Comparison of ENCODE assay signal across 12 cellular contexts in genomic region chr16:11674001-11674817, GRCh38. TPM values are rescaled to one million over a fixed set of nuclear protein-coding genes. Genes with fewer than 3 reads are reported as not detected.
DNase-seq lines count a peak whose midpoint lies in the region; ATAC-seq, FAIRE-seq and TF ChIP-seq lines count a peak whose summit lies in the region.
"Had no signal": no experiment of that assay in that cellular context is flagged by ENCODE, and none has a peak within 500 bp of the region (broad histone marks: within the 10 kb centered on the region; RNA-seq: fewer than 3 reads in every experiment).

No MANE protein-coding gene starts in this region.

- H3K9me3 Mint-ChIP-seq in MCF 10A (ENCODE audit: unreplicated experiment) (no peaks in the 10 kb centered on the region), osteocyte (ENCODE audit: unreplicated experiment) (no peaks in the 10 kb centered on the region)

- H3K36me3 ChIP-seq in breast epithelium: no peaks in the 10 kb centered on the region
- peaks cover 0 to 19% of the 10 kb centered on the region in 2 donors for H3K36me3 ChIP-seq in kidney (ENCODE audit: control insufficient read depth in 1 of 2, insufficient read depth in 2 of 2, low read length in 2 of 2)
- peaks cover 0 to 24% (median 2%) of the 10 kb centered on the region in 3 donors for H3K36me3 ChIP-seq in tibial nerve

- H3K4me3 Mint-ChIP-seq in MCF 10A (ENCODE audit: unreplicated experiment) (no peak overlapping the region), T-helper 17 cell (peak overlapping the region; percentile 52), osteocyte (ENCODE audit: unreplicated experiment) (no peak overlapping the region)

- H3K9ac ChIP-seq in kidney (ENCODE audit: low read length in 2 of 2): no peak overlapping the region

- H3K4me1 Mint-ChIP-seq in MCF 10A (ENCODE audit: insufficient read depth, unreplicated experiment) (peaks cover 28% of the 10 kb centered on the region), T-helper 17 cell (peaks cover 54% of the 10 kb centered on the region), osteocyte (ENCODE audit: unreplicated experiment) (peaks cover 36% of the 10 kb centered on the region)

- CTCF ChIA-PET in MCF 10A (lab: Yijun Ruan, JAX): interaction anchor here (0.5 to 2.2 kb wide), 3 partner anchors 32 to 46 kb away, joined by 3 to 7 read pairs (median 5); no protein-coding TSS in a partner anchor

- TF ChIP-seq CTCF in breast epithelium (IDR thresholded peaks at IDR 0.05): no peak
- no peak for TF ChIP-seq CTCF in MCF 10A (IDR thresholded peaks at IDR 0.05; ENCODE audit: unreplicated experiment)
- TF ChIP-seq CTCF in kidney (IDR thresholded peaks at IDR 0.05; ENCODE audit: borderline replicate concordance, extremely low read depth, insufficient read depth): no peak
- TF ChIP-seq CTCF in tibial nerve (IDR thresholded peaks at IDR 0.05): no peak
- TF ChIP-seq CTCF in osteocyte (IDR thresholded peaks at IDR 0.05): no peak

- no peak for TF ChIP-seq POLR2A in breast epithelium (IDR thresholded peaks at IDR 0.05)
- no peak for TF ChIP-seq POLR2A in tibial nerve (IDR thresholded peaks at IDR 0.05)

- BruUV-seq in MCF 10A (replicated peaks; lab: Mats Ljungman, UMichigan): no TSS peak

- intact Hi-C loops in breast epithelium (cut with DNase I; ENCODE audit: low total_unique reads): no loop called here
- intact Hi-C loops in MCF 10A (cut with micrococcal nuclease): no loop called here
- intact Hi-C loops in kidney (cut with DNase I): no loop called here

- no peak for ATAC-seq in T-helper 17 cell

- WGBS in tibial nerve, 2 donors: 74 to 77% methylated on average over 24 to 25 of the region's 25 CpGs

- H3K27me3 Mint-ChIP-seq in MCF 10A (ENCODE audit: insufficient read depth, unreplicated experiment): no peaks in the 10 kb centered on the region
- H3K27me3 Mint-ChIP-seq in T-helper 17 cell: no peaks in the 10 kb centered on the region
- no peaks in the 10 kb centered on the region for H3K27me3 Mint-ChIP-seq in osteocyte (ENCODE audit: unreplicated experiment)

- TF ChIP-seq EP300 in tibial nerve (IDR thresholded peaks at IDR 0.05): no peak

- H3K9me3 ChIP-seq in breast epithelium (no peaks in the 10 kb centered on the region), T-helper 17 cell (ENCODE audit: control insufficient read depth, low read length, poor library complexity, severe bottlenecking) (no peaks in the 10 kb centered on the region), kidney (ENCODE audit: control insufficient read depth in 1 of 2, low read length in 2 of 2) (no peaks in the 10 kb centered on the region), tibial nerve (no peaks in the 10 kb centered on the region)
- H3K9me3 ChIP-seq: BE2C had no signal

- H3K4me1 ChIP-seq in breast epithelium (peaks cover 11 to 23% of the 10 kb centered on the region in 2 donors), kidney (ENCODE audit: control insufficient read depth in 1 of 2, insufficient read depth in 1 of 2, low read depth in 1 of 2, low read length in 2 of 2) (peaks cover 23 to 60% of the 10 kb centered on the region in 2 donors), tibial nerve (peaks cover 0 to 91% (median 57%) of the 10 kb centered on the region in 4 donors)
- H3K4me1 ChIP-seq: BE2C had no signal

- H3K36me3 Mint-ChIP-seq in MCF 10A (ENCODE audit: insufficient read depth, unreplicated experiment) (peaks cover 24% of the 10 kb centered on the region), T-helper 17 cell (ENCODE audit: low read depth) (no peaks in the 10 kb centered on the region), osteocyte (ENCODE audit: unreplicated experiment) (peaks cover 15% of the 10 kb centered on the region)

- H3K27ac Mint-ChIP-seq in MCF 10A (ENCODE audit: low read depth, unreplicated experiment): no peak overlapping the region
- H3K27ac Mint-ChIP-seq in T-helper 17 cell: peak overlapping the region; percentile 89
- no peak overlapping the region for H3K27ac Mint-ChIP-seq in osteocyte (ENCODE audit: unreplicated experiment)

- POLR2A ChIA-PET in MCF 10A (lab: Yijun Ruan, JAX): interaction anchor here (1.8 kb wide), 1 partner anchor 15 kb away, joined by 14 read pairs; no protein-coding TSS in a partner anchor

- DNase-seq in breast epithelium (ENCODE audit: low spot score in 2 of 2): no peak
- DNase-seq in MCF 10A (ENCODE audit: unreplicated experiment): no peak
- DNase-seq in T-helper 17 cell: no peak
- DNase-seq in kidney: peak; percentile 72
- no peak for DNase-seq in tibial nerve (ENCODE audit: low spot score in 2 of 2)
- no peak for DNase-seq in NCI-H345 (lab: John Stamatoyannopoulos, UW)
- DNase-seq in germinal center (ENCODE audit: low spot score): no peak
- DNase-seq in osteocyte (ENCODE audit: extremely low spot score, unreplicated experiment): no peak
- DNase-seq: activated CD4-positive, alpha-beta T cell treated with anti-CD3 and anti-CD28 coated beads for 1 hour; BE2C; NCI-H187 treated with DMSO at 0.1 percent for 48 hours; stimulated activated CD4-positive, alpha-beta T cell treated with anti-CD3 and anti-CD28 coated beads, Interleukin-4, amount 100 ng/mL, for 4 hours had no signal

- H3K27me3 ChIP-seq in breast epithelium: no peaks in the 10 kb centered on the region
- H3K27me3 ChIP-seq in tibial nerve: no peaks in the 10 kb centered on the region
- H3K27me3 ChIP-seq: BE2C had no signal

- H3K27ac ChIP-seq in breast epithelium (peak overlapping the region; percentile 61 to 78), kidney (ENCODE audit: low read depth in 2 of 2, low read length in 2 of 2) (peak overlapping the region; percentile 33 to 71), tibial nerve (peak overlapping the region in 3 of 4 donors; percentile 50 to 95 (median 53))

- no peak for FAIRE-seq in kidney (lab: Jason Lieb, UNC)

- H3K4me3 ChIP-seq in breast epithelium: no peak overlapping the region
- H3K4me3 ChIP-seq in kidney (ENCODE audit: low read length in 2 of 2): no peak overlapping the region
- no peak overlapping the region for H3K4me3 ChIP-seq in tibial nerve

RNA-seq across cellular contexts. Expression of gene SNN, which starts 6.0 kb away (rescaled TPM):
- total RNA-seq in breast epithelium (10 to 100 TPM; 16.4 to 68.3 (median 18.7) TPM), MCF 10A (2022) (1.9 and 5.8 TPM in 2 replicates), T-helper 17 cell (10 to 100 TPM; 27.8 to 89.7 TPM), kidney (21.9 TPM), tibial nerve (10 to 100 TPM; 24.3 to 30.6 (median 27.0) TPM), osteocyte (23.4 and 24.0 TPM in 2 replicates)
- 16.6 TPM for polyA plus RNA-seq in kidney (ENCODE audit: insufficient read depth, low read depth, low replicate concordance)
